In the genomic region with DNA sequence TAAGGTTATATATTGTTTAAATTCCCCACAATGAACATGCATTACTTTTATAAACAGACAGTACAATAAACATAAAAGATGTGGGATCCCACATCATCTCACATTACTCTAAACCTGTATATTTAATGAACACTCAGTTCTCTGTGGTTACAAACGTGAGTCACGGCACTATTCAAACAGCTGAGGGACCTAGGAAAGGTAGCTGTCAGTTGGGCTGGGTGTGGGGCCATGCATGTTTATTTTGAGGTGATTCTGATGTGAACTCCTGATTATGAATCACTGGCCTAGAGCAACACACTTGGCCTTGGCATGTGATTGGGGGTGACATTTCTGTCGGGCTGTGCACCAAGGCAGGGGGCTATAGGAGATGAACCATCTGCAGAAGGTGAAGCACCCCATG, we compare ENCODE assay signal across 2 cellular contexts.
TF ChIP-seq lines count a peak whose summit lies in the region.

No MANE protein-coding gene starts in this region.

TF ChIP-seq in HEK293, 187 proteins besides CTCF, POLR2A, EP300 and RAD21 (continued from another document):
- TF ChIP-seq, protein P1, sequence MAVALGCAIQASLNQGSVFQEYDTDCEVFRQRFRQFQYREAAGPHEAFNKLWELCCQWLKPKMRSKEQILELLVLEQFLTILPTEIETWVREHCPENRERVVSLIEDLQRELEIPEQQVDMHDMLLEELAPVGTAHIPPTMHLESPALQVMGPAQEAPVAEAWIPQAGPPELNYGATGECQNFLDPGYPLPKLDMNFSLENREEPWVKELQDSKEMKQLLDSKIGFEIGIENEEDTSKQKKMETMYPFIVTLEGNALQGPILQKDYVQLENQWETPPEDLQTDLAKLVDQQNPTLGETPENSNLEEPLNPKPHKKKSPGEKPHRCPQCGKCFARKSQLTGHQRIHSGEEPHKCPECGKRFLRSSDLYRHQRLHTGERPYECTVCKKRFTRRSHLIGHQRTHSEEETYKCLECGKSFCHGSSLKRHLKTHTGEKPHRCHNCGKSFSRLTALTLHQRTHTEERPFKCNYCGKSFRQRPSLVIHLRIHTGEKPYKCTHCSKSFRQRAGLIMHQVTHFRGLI (tag by site-specific recombination; IDR thresholded peaks at IDR 0.05), result peak; percentile 38; the same call in 1 of the 2 replicates
- TF ChIP-seq GLIS2 (tag by site-specific recombination; IDR thresholded peaks at IDR 0.05), result no peak
- peak; percentile 73; the same call in 1 of the 2 replicates for TF ChIP-seq ZBTB20 (tag by site-specific recombination; IDR thresholded peaks at IDR 0.05)
- no peak for TF ChIP-seq EGR2 (tag by site-specific recombination; IDR thresholded peaks at IDR 0.05; ENCODE audit: low read depth)
- no peak for TF ChIP-seq GLI2 (tag by site-specific recombination; IDR thresholded peaks at IDR 0.05; ENCODE audit: borderline replicate concordance, low read depth)
- TF ChIP-seq, protein P2, sequence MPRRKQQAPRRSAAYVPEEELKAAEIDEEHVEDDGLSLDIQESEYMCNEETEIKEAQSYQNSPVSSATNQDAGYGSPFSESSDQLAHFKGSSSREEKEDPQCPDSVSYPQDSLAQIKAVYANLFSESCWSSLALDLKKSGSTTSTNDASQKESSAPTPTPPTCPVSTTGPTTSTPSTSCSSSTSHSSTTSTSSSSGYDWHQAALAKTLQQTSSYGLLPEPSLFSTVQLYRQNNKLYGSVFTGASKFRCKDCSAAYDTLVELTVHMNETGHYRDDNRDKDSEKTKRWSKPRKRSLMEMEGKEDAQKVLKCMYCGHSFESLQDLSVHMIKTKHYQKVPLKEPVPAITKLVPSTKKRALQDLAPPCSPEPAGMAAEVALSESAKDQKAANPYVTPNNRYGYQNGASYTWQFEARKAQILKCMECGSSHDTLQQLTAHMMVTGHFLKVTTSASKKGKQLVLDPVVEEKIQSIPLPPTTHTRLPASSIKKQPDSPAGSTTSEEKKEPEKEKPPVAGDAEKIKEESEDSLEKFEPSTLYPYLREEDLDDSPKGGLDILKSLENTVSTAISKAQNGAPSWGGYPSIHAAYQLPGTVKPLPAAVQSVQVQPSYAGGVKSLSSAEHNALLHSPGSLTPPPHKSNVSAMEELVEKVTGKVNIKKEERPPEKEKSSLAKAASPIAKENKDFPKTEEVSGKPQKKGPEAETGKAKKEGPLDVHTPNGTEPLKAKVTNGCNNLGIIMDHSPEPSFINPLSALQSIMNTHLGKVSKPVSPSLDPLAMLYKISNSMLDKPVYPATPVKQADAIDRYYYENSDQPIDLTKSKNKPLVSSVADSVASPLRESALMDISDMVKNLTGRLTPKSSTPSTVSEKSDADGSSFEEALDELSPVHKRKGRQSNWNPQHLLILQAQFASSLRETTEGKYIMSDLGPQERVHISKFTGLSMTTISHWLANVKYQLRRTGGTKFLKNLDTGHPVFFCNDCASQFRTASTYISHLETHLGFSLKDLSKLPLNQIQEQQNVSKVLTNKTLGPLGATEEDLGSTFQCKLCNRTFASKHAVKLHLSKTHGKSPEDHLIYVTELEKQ (tag by site-specific recombination; IDR thresholded peaks at IDR 0.05; ENCODE audit: borderline replicate concordance), result no peak
- TF ChIP-seq ZNF19 (tag by site-specific recombination; IDR thresholded peaks at IDR 0.05; ENCODE audit: low read depth), result no peak
- TF ChIP-seq ZNF366 (tag by site-specific recombination; conservative IDR thresholded peaks at IDR 0.05), result peak; percentile 33; the same call in 1 of the 2 replicates
- no peak for TF ChIP-seq ZBTB8A (tag by site-specific recombination; IDR thresholded peaks at IDR 0.05)
- TF ChIP-seq ZNF214 (tag by site-specific recombination; IDR thresholded peaks at IDR 0.05; ENCODE audit: borderline replicate concordance), result no peak
- no peak for TF ChIP-seq HOXD13 (CRISPR knock-in tag; IDR thresholded peaks at IDR 0.05; ENCODE audit: borderline replicate concordance)
- TF ChIP-seq SALL2 (tag by site-specific recombination; IDR thresholded peaks at IDR 0.05; ENCODE audit: borderline replicate concordance), result no peak
- no peak for TF ChIP-seq ZFP41 (tag by site-specific recombination; IDR thresholded peaks at IDR 0.05; ENCODE audit: borderline replicate concordance)
- TF ChIP-seq BCL11B (tag by site-specific recombination; IDR thresholded peaks at IDR 0.05; ENCODE audit: low read depth), result no peak
- TF ChIP-seq SP7 (tag by site-specific recombination; IDR thresholded peaks at IDR 0.05), result peak; percentile 54
- TF ChIP-seq ZNF623 (tag by site-specific recombination; IDR thresholded peaks at IDR 0.05), result no peak
- TF ChIP-seq, protein P3, sequence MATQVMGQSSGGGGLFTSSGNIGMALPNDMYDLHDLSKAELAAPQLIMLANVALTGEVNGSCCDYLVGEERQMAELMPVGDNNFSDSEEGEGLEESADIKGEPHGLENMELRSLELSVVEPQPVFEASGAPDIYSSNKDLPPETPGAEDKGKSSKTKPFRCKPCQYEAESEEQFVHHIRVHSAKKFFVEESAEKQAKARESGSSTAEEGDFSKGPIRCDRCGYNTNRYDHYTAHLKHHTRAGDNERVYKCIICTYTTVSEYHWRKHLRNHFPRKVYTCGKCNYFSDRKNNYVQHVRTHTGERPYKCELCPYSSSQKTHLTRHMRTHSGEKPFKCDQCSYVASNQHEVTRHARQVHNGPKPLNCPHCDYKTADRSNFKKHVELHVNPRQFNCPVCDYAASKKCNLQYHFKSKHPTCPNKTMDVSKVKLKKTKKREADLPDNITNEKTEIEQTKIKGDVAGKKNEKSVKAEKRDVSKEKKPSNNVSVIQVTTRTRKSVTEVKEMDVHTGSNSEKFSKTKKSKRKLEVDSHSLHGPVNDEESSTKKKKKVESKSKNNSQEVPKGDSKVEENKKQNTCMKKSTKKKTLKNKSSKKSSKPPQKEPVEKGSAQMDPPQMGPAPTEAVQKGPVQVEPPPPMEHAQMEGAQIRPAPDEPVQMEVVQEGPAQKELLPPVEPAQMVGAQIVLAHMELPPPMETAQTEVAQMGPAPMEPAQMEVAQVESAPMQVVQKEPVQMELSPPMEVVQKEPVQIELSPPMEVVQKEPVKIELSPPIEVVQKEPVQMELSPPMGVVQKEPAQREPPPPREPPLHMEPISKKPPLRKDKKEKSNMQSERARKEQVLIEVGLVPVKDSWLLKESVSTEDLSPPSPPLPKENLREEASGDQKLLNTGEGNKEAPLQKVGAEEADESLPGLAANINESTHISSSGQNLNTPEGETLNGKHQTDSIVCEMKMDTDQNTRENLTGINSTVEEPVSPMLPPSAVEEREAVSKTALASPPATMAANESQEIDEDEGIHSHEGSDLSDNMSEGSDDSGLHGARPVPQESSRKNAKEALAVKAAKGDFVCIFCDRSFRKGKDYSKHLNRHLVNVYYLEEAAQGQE (tag by site-specific recombination; IDR thresholded peaks at IDR 0.05), result no peak

TF ChIP-seq in SK-N-SH, 30 proteins besides CTCF, POLR2A, EP300 and RAD21 (continued from another document):
- TF ChIP-seq, protein P3 (IDR thresholded peaks at IDR 0.05; ENCODE audit: low read depth, low read length), result no peak
- no peak for TF ChIP-seq FOSL2 (IDR thresholded peaks at IDR 0.05; ENCODE audit: borderline replicate concordance, low read depth)
- TF ChIP-seq MEF2A (IDR thresholded peaks at IDR 0.05; ENCODE audit: borderline replicate concordance, low read depth), result no peak
- peak; percentile 41 for TF ChIP-seq JUND (IDR thresholded peaks at IDR 0.05)
- TF ChIP-seq ELF1 (IDR thresholded peaks at IDR 0.05), result no peak
- TF ChIP-seq, protein P4, sequence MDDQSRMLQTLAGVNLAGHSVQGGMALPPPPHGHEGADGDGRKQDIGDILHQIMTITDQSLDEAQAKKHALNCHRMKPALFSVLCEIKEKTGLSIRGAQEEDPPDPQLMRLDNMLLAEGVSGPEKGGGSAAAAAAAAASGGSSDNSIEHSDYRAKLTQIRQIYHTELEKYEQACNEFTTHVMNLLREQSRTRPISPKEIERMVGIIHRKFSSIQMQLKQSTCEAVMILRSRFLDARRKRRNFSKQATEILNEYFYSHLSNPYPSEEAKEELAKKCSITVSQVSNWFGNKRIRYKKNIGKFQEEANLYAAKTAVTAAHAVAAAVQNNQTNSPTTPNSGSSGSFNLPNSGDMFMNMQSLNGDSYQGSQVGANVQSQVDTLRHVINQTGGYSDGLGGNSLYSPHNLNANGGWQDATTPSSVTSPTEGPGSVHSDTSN (IDR thresholded peaks at IDR 0.05), result peak; percentile 54
- no peak for TF ChIP-seq YY1 (IDR thresholded peaks at IDR 0.05; ENCODE audit: low read depth)
- TF ChIP-seq TAF1 (IDR thresholded peaks at IDR 0.05; ENCODE audit: borderline replicate concordance, low read depth, low read length), result no peak
- TF ChIP-seq, protein P5, sequence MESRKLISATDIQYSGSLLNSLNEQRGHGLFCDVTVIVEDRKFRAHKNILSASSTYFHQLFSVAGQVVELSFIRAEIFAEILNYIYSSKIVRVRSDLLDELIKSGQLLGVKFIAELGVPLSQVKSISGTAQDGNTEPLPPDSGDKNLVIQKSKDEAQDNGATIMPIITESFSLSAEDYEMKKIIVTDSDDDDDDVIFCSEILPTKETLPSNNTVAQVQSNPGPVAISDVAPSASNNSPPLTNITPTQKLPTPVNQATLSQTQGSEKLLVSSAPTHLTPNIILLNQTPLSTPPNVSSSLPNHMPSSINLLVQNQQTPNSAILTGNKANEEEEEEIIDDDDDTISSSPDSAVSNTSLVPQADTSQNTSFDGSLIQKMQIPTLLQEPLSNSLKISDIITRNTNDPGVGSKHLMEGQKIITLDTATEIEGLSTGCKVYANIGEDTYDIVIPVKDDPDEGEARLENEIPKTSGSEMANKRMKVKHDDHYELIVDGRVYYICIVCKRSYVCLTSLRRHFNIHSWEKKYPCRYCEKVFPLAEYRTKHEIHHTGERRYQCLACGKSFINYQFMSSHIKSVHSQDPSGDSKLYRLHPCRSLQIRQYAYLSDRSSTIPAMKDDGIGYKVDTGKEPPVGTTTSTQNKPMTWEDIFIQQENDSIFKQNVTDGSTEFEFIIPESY (IDR thresholded peaks at IDR 0.05; ENCODE audit: borderline replicate concordance, low read depth), result no peak
- TF ChIP-seq TCF12 (IDR thresholded peaks at IDR 0.05), result peak; percentile 59
- TF ChIP-seq, protein P6, sequence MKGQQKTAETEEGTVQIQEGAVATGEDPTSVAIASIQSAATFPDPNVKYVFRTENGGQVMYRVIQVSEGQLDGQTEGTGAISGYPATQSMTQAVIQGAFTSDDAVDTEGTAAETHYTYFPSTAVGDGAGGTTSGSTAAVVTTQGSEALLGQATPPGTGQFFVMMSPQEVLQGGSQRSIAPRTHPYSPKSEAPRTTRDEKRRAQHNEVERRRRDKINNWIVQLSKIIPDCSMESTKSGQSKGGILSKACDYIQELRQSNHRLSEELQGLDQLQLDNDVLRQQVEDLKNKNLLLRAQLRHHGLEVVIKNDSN (IDR thresholded peaks at IDR 0.05; ENCODE audit: borderline replicate concordance, low read depth), result no peak
- no peak for TF ChIP-seq SMC3 (IDR thresholded peaks at IDR 0.05; ENCODE audit: low read depth, low read length)
- TF ChIP-seq MXI1 (IDR thresholded peaks at IDR 0.05; ENCODE audit: low read depth, low read length), result no peak
- no peak for TF ChIP-seq EZH2phosphoT487 (IDR thresholded peaks at IDR 0.05; ENCODE audit: borderline replicate concordance, low read depth)
- no peak for TF ChIP-seq TEAD4 (IDR thresholded peaks at IDR 0.05; ENCODE audit: borderline replicate concordance, insufficient read depth)
- TF ChIP-seq, protein P7, sequence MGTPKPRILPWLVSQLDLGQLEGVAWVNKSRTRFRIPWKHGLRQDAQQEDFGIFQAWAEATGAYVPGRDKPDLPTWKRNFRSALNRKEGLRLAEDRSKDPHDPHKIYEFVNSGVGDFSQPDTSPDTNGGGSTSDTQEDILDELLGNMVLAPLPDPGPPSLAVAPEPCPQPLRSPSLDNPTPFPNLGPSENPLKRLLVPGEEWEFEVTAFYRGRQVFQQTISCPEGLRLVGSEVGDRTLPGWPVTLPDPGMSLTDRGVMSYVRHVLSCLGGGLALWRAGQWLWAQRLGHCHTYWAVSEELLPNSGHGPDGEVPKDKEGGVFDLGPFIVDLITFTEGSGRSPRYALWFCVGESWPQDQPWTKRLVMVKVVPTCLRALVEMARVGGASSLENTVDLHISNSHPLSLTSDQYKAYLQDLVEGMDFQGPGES (IDR thresholded peaks at IDR 0.05; ENCODE audit: low read depth, low read length), result no peak
- TF ChIP-seq RFX5 (IDR thresholded peaks at IDR 0.05; ENCODE audit: low read length), result no peak
- TF ChIP-seq SIN3A (IDR thresholded peaks at IDR 0.05; ENCODE audit: borderline replicate concordance, low read depth, low read length), result peak; percentile 62; the same call in 1 of the 2 replicates
- no peak for TF ChIP-seq FOXM1 (IDR thresholded peaks at IDR 0.05; ENCODE audit: low read depth)
- TF ChIP-seq, protein P8, sequence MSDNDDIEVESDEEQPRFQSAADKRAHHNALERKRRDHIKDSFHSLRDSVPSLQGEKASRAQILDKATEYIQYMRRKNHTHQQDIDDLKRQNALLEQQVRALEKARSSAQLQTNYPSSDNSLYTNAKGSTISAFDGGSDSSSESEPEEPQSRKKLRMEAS (IDR thresholded peaks at IDR 0.05; ENCODE audit: low read depth), result peak; percentile 37; the same call in 1 of the 2 replicates
